9 cellular contexts compared by ENCODE assay signal in the genomic region with DNA sequence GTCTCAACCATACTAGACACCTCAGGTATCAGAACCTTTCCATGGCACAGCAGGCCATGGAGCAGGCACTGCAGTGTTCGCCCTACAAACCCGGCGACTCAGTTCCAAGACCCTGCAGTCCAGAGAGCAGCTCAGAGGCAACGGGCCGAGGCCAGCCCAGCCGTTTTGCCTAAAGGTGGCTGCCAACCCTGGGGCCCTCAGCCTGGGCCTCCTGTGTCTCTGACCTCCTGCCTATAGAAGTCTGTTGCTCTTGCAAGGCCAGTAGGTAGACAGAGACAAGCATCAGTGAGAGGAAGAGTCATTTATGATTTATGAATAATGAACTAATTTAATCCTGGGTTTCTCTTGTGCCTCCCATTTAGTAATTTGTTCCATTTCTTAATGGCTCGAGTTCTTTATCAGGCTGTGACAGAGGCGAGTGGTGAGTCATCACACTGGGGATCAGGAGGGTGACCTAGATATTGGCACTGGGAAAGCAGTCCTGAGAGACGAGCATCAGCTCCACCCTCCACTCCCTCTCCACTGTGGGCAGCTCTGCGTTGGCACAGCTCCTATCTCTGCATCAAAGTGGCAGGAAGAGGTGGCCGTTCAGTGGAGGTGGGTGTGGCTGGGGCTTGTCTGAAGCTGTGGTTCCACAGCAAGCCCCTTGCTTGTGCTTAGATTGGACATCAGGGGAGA.
DNase-seq lines count a peak whose midpoint lies in the region; ATAC-seq and TF ChIP-seq lines count a peak whose summit lies in the region.
"Had no signal": no experiment of that assay in that cellular context is flagged by ENCODE, and none has a peak within 500 bp of the region (broad histone marks: within the 10 kb centered on the region; RNA-seq: fewer than 3 reads in every experiment).

No MANE protein-coding gene starts in this region.

- peaks cover 2 to 15% of the 10 kb centered on the region in 2 donors for H3K4me1 ChIP-seq in neuronal stem cell (ENCODE audit: control insufficient read depth in 2 of 2, insufficient read depth in 1 of 2, low read depth in 1 of 2, low read length in 2 of 2)

- H3K27ac ChIP-seq in dorsolateral prefrontal cortex (peak overlapping the region in 36 of 59 donors; percentile 3 to 75 (median 51)), neuronal stem cell (replicated peaks; ENCODE audit: low read length) (no peak overlapping the region)

- H3K18ac ChIP-seq in neuronal stem cell (ENCODE audit: low read length): peak overlapping the region; percentile 33

- H3K27ac Mint-ChIP-seq in T-helper 2 cell treated with Interferon-gamma antibody and Interleukin-4, amounts not matched to agents 5 μg/mL and 100 μg/mL, for 36 hours: no peak overlapping the region
- H3K27ac Mint-ChIP-seq in nephron progenitor cell: no peak overlapping the region

- intact Hi-C loops in dorsolateral prefrontal cortex (cut with DNase I): loop anchor here in 1 of 2 donors (10.0 kb wide), 1 partner anchor 434 kb away; no protein-coding TSS in a partner anchor

- no peak overlapping the region for H3K4ac ChIP-seq in neuronal stem cell (ENCODE audit: low read length)

- H3K9ac ChIP-seq in neuronal stem cell (ENCODE audit: low read depth, low read length, poor library complexity): no peak overlapping the region

- H3K4me1 Mint-ChIP-seq in T-helper 2 cell treated with Interferon-gamma antibody and Interleukin-4, amounts not matched to agents 5 μg/mL and 100 μg/mL, for 36 hours (ENCODE audit: low read depth): peaks cover 9% of the 10 kb centered on the region
- H3K4me1 Mint-ChIP-seq in nephron progenitor cell: peaks cover 19% of the 10 kb centered on the region

- no peak overlapping the region for H4K8ac ChIP-seq in neuronal stem cell (ENCODE audit: low read depth, low read length)

- H3K23ac ChIP-seq in neuronal stem cell (ENCODE audit: low read depth, low read length, poor library complexity): no peak overlapping the region

- no peak overlapping the region for H3K14ac ChIP-seq in neuronal stem cell (ENCODE audit: low read length)

- no peak overlapping the region for H2AK5ac ChIP-seq in neuronal stem cell (ENCODE audit: low read depth, low read length)

- WGBS in neuronal stem cell (ENCODE audit: extremely low coverage in 2 of 2, insufficient read length in 2 of 2, insufficient replicate concordance in 1 of 2), 2 donors: no CpG with 5 or more reads among the region's 11 CpGs

- H3K4me2 ChIP-seq in neuronal stem cell (ENCODE audit: insufficient read depth, low read length, poor library complexity, severe bottlenecking): no peak overlapping the region

- no peaks in the 10 kb centered on the region for H3K36me3 ChIP-seq in neuronal stem cell (replicated peaks in 1 of 2; ENCODE audit: control insufficient read depth in 2 of 2, insufficient read depth in 2 of 2, low read length in 2 of 2)

- ATAC-seq in GM18907 (IDR thresholded peaks at IDR 0.05; ENCODE audit: unreplicated experiment) (no peak), HG03175 (IDR thresholded peaks at IDR 0.05; ENCODE audit: unreplicated experiment) (no peak)

- no peak overlapping the region for H4K91ac ChIP-seq in neuronal stem cell (ENCODE audit: low read depth, low read length, poor library complexity)

- peak; percentile 41 for DNase-seq in ELR (ENCODE audit: low read depth)
- DNase-seq in T-helper 2 cell treated with Interferon-gamma antibody and Interleukin-4, amounts not matched to agents 5 μg/mL and 100 μg/mL, for 36 hours (ENCODE audit: low spot score): peak; percentile 22
- peak in 3 of 10 donors; percentile 30 to 57 (median 32) for DNase-seq in dorsolateral prefrontal cortex
- no peak for DNase-seq in neuronal stem cell (ENCODE audit: low spot score)
- DNase-seq in nephron progenitor cell: no peak
- DNase-seq in NCI-H2081 (lab: John Stamatoyannopoulos, UW): no peak

- H3K79me1 ChIP-seq in neuronal stem cell (ENCODE audit: low read depth, low read length): no peaks in the 10 kb centered on the region

- H3K9me3 ChIP-seq in neuronal stem cell (replicated peaks in 1 of 2; ENCODE audit: control insufficient read depth in 2 of 2, insufficient read depth in 1 of 2, low read depth in 1 of 2, low read length in 2 of 2): peaks cover 0 to 2% of the 10 kb centered on the region in 2 donors

- H3K4me3 Mint-ChIP-seq in T-helper 2 cell treated with Interferon-gamma antibody and Interleukin-4, amounts not matched to agents 5 μg/mL and 100 μg/mL, for 36 hours: no peak overlapping the region
- no peak overlapping the region for H3K4me3 Mint-ChIP-seq in nephron progenitor cell

- no peak overlapping the region for H2BK120ac ChIP-seq in neuronal stem cell (ENCODE audit: low read depth, low read length)

- H3K36me3 Mint-ChIP-seq in T-helper 2 cell treated with Interferon-gamma antibody and Interleukin-4, amounts not matched to agents 5 μg/mL and 100 μg/mL, for 36 hours (ENCODE audit: low read depth): no peaks in the 10 kb centered on the region
- no peaks in the 10 kb centered on the region for H3K36me3 Mint-ChIP-seq in nephron progenitor cell (ENCODE audit: low read depth)
- H3K36me3 Mint-ChIP-seq: brain had no signal

- H2BK5ac ChIP-seq in neuronal stem cell (ENCODE audit: low read length): no peak overlapping the region

- no peak overlapping the region for H2BK15ac ChIP-seq in neuronal stem cell (ENCODE audit: low read length)

- H3K4me3 ChIP-seq in dorsolateral prefrontal cortex (no peak overlapping the region), neuronal stem cell (ENCODE audit: low read length in 2 of 2) (no peak overlapping the region)

- no peak overlapping the region for H2AFZ ChIP-seq in neuronal stem cell (ENCODE audit: low read length)

- H3K27me3 ChIP-seq in dorsolateral prefrontal cortex: no peaks in the 10 kb centered on the region
- H3K27me3 ChIP-seq in neuronal stem cell (ENCODE audit: control insufficient read depth in 3 of 3, insufficient read depth in 3 of 3, low read depth in 1 of 3, low read length in 3 of 3): peaks cover 0 to 20% (median 0%) of the 10 kb centered on the region in 3 experiments

- peaks cover 14% of the 10 kb centered on the region for H3K27me3 Mint-ChIP-seq in T-helper 2 cell treated with Interferon-gamma antibody and Interleukin-4, amounts not matched to agents 5 μg/mL and 100 μg/mL, for 36 hours (ENCODE audit: low read depth)
- H3K27me3 Mint-ChIP-seq in nephron progenitor cell (ENCODE audit: low read depth, poor library complexity): peaks cover 13% of the 10 kb centered on the region

- no peak overlapping the region for H2BK12ac ChIP-seq in neuronal stem cell (ENCODE audit: low read length)

- H3K9me3 Mint-ChIP-seq in T-helper 2 cell treated with Interferon-gamma antibody and Interleukin-4, amounts not matched to agents 5 μg/mL and 100 μg/mL, for 36 hours: no peaks in the 10 kb centered on the region
- no peaks in the 10 kb centered on the region for H3K9me3 Mint-ChIP-seq in nephron progenitor cell
- H3K9me3 Mint-ChIP-seq: brain had no signal

- TF ChIP-seq CTCF in dorsolateral prefrontal cortex (IDR thresholded peaks at IDR 0.05 in 54 of 56, conservative IDR thresholded peaks at IDR 0.05 in 2 of 56; ENCODE audit: low read depth in 1 of 56, partially characterized antibody in 56 of 56) (no peak), nephron progenitor cell (IDR thresholded peaks at IDR 0.05) (no peak)

Comparison
In these comparisons a context has a peak if more than half of its experiments do, and no peak if none do; other contexts are left out.
1. DNase-seq: peak in ELR (single experiment) and T-helper 2 cell treated with Interferon-gamma antibody and Interleukin-4, amounts not matched to agents 5 μg/mL and 100 μg/mL, for 36 hours (single experiment); none in neuronal stem cell (single experiment), nephron progenitor cell (single experiment) and NCI-H2081 (0 of 2).